11 cellular contexts compared by ENCODE assay signal in the genomic region with DNA sequence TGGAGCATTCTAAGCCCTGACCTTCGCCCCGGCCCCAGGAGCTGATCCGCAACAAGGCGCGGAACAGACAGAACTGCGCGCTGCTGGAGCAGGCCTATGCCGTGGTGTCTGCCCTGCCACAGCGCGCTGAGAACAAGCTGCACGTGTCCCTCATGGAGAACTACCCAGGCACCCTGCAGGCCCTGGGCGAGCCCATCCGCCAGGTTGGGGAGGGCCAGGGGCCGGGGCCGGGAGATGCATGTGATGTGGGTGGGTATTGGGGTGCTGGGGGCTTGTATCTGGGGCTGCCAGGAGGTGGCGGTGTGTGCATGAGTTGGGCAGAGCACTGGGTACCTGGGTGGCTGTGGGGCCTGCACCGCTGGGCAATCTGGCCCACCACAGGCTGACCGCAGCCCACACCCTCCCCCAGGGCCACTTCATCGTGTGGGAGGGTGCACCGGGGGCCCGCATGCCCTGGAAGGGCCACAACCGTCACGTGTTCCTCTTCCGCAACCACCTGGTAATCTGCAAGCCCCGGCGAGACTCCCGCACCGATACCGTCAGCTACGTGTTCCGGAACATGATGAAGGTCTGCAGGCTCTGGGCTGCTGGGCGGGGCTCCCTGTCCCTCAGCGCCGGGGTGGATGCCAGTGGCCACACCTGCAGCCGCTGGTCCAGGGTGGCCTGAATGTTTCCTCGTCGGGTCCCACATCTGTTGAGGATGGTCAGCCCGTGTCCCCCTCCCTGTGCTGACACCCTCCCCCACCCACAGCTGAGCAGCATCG.
DNase-seq lines count a peak whose midpoint lies in the region; ATAC-seq and TF ChIP-seq lines count a peak whose summit lies in the region.
"Had no signal": no experiment of that assay in that cellular context is flagged by ENCODE, and none has a peak within 500 bp of the region (broad histone marks: within the 10 kb centered on the region; RNA-seq: fewer than 3 reads in every experiment).

No MANE protein-coding gene starts in this region.

- TF ChIP-seq POLR2A in spleen (IDR thresholded peaks at IDR 0.05), result no peak

- no peaks in the 10 kb centered on the region for H3K4me1 Mint-ChIP-seq in activated T-cell treated with anti-CD3 and anti-CD28 coated beads, Interleukin-2, amount 50 U/mL, for 24 hours (ENCODE audit: low read depth)

- CTCF ChIA-PET in PC-9 (lab: Charles Lee), result no interaction called here

- DNase-seq in activated T-cell treated with anti-CD3 and anti-CD28 coated beads, Interleukin-2, amount 50 U/mL, for 24 hours, result peak; percentile 25
- DNase-seq in activated T-cell treated with anti-CD3 and anti-CD28 coated beads for 4 hours, result no peak
- no peak for DNase-seq in PC-9
- no peak for DNase-seq in hepatocyte (ENCODE audit: low spot score)
- DNase-seq in spleen, result peak; percentile 69
- DNase-seq in dedifferentiated amniotic fluid mesenchymal stem cell (ENCODE audit: extremely low spot score), result no peak
- DNase-seq in retina, result no peak
- DNase-seq: NCI-H510A treated with DMSO at 0.1 percent for 48 hours; stimulated activated CD4-positive, alpha-beta T cell treated with anti-CD3 and anti-CD28 coated beads, Interleukin-4, amount 100 ng/mL, for 4 hours had no signal

- H3K9me2 ChIP-seq in PC-9 (ENCODE audit: insufficient read depth) (no peaks in the 10 kb centered on the region), hepatocyte (replicated peaks; ENCODE audit: insufficient read depth) (no peaks in the 10 kb centered on the region)

- H3K4me1 ChIP-seq in PC-9 (replicated peaks; ENCODE audit: insufficient read depth) (no peaks in the 10 kb centered on the region), hepatocyte (ENCODE audit: insufficient read depth) (no peaks in the 10 kb centered on the region), spleen (no peaks in the 10 kb centered on the region)

- no peak for ATAC-seq in HG03571 (IDR thresholded peaks at IDR 0.05; ENCODE audit: unreplicated experiment)

- no peak overlapping the region for H3K4me3 ChIP-seq in PC-9
- H3K4me3 ChIP-seq in hepatocyte, result no peak overlapping the region
- H3K4me3 ChIP-seq in spleen, result no peak overlapping the region

- POLR2A ChIA-PET in PC-9 (lab: Charles Lee; ENCODE audit: unreplicated experiment), result no interaction called here

- H3K27ac Mint-ChIP-seq in activated T-cell treated with anti-CD3 and anti-CD28 coated beads, Interleukin-2, amount 50 U/mL, for 24 hours, result no peak overlapping the region
- H3K27ac Mint-ChIP-seq: CD4-positive, alpha-beta T cell had no signal

- H3K9me3 Mint-ChIP-seq in activated T-cell treated with anti-CD3 and anti-CD28 coated beads, Interleukin-2, amount 50 U/mL, for 24 hours, result no peaks in the 10 kb centered on the region

- no TSS peak for BruUV-seq in PC-9 (replicated peaks; lab: Mats Ljungman, UMichigan)

- H3K27me3 Mint-ChIP-seq in activated T-cell treated with anti-CD3 and anti-CD28 coated beads, Interleukin-2, amount 50 U/mL, for 24 hours, result no peaks in the 10 kb centered on the region
- H3K27me3 Mint-ChIP-seq: CD4-positive, alpha-beta T cell had no signal

- H3K4me2 ChIP-seq in PC-9 (no peak overlapping the region), hepatocyte (no peak overlapping the region)

- H3K36me3 Mint-ChIP-seq in activated T-cell treated with anti-CD3 and anti-CD28 coated beads, Interleukin-2, amount 50 U/mL, for 24 hours (ENCODE audit: low read depth), result peaks cover 41% of the 10 kb centered on the region

- no peaks in the 10 kb centered on the region for H3K36me3 ChIP-seq in PC-9 (ENCODE audit: low read depth)
- H3K36me3 ChIP-seq in hepatocyte (replicated peaks; ENCODE audit: insufficient read depth, low read depth), result no peaks in the 10 kb centered on the region
- peaks cover 0 to 71% (median 11%) of the 10 kb centered on the region in 6 donors for H3K36me3 ChIP-seq in spleen

- H3K27ac ChIP-seq in PC-9, result no peak overlapping the region
- no peak overlapping the region for H3K27ac ChIP-seq in hepatocyte
- no peak overlapping the region for H3K27ac ChIP-seq in spleen

- H3K27me3 ChIP-seq in PC-9 (ENCODE audit: insufficient read depth, low read depth) (no peaks in the 10 kb centered on the region), hepatocyte (no peaks in the 10 kb centered on the region), spleen (replicated peaks in 1 of 7) (no peaks in the 10 kb centered on the region)

- H3K79me2 ChIP-seq in PC-9 (ENCODE audit: low read depth), result no peaks in the 10 kb centered on the region
- H3K79me2 ChIP-seq in hepatocyte, result no peaks in the 10 kb centered on the region

- H3K9me3 ChIP-seq in PC-9 (ENCODE audit: insufficient read depth, low read depth) (peaks cover 12% of the 10 kb centered on the region), hepatocyte (ENCODE audit: low read depth) (no peaks in the 10 kb centered on the region), spleen (peaks cover 0 to 20% (median 6%) of the 10 kb centered on the region in 8 donors)

- H3K4me3 Mint-ChIP-seq in activated T-cell treated with anti-CD3 and anti-CD28 coated beads, Interleukin-2, amount 50 U/mL, for 24 hours, result no peak overlapping the region
- H3K4me3 Mint-ChIP-seq: CD4-positive, alpha-beta T cell had no signal

- WGBS in hepatocyte (ENCODE audit: low lambda C conversion rate, missing lambda C conversion rate), result 94% methylated on average over 33 of the region's 39 CpGs
- 88 to 96% (median 90%) methylated on average over 5 to 39 of the region's 39 CpGs for WGBS in spleen, 5 donors

- H4K20me1 ChIP-seq in PC-9 (ENCODE audit: insufficient read depth) (no peaks in the 10 kb centered on the region), hepatocyte (ENCODE audit: insufficient read depth, poor library complexity, severe bottlenecking) (no peaks in the 10 kb centered on the region)

- H2AFZ ChIP-seq in PC-9, result no peak overlapping the region
- no peak overlapping the region for H2AFZ ChIP-seq in hepatocyte

- TF ChIP-seq CTCF in PC-9 (conservative IDR thresholded peaks at IDR 0.05) (peak; percentile 35), hepatocyte (IDR thresholded peaks at IDR 0.05; ENCODE audit: poor library complexity) (peak; percentile 23), spleen (IDR thresholded peaks at IDR 0.05 in 8 of 11, conservative IDR thresholded peaks at IDR 0.05 in 3 of 11) (peak in 5 of 11 experiments; percentile 7 to 42 (median 32))

- 0 out of 2 replicates have a peak, but pooled peaks cover 10% of the 10 kb centered on the region for H3F3A ChIP-seq in PC-9 (ENCODE audit: insufficient read depth, low read depth)

- intact Hi-C loops in PC-9 (cut with micrococcal nuclease; ENCODE audit: unreplicated experiment) (no loop called here), spleen (cut with DNase I; ENCODE audit: low total_unique reads) (no loop called here)

Comparison
In these comparisons a context has a peak if more than half of its experiments do, and no peak if none do; other contexts are left out.
1. DNase-seq: peak in activated T-cell treated with anti-CD3 and anti-CD28 coated beads, Interleukin-2, amount 50 U/mL, for 24 hours (single experiment) and spleen (single experiment); none in activated T-cell treated with anti-CD3 and anti-CD28 coated beads for 4 hours (single experiment), PC-9 (0 of 2), hepatocyte (single experiment), dedifferentiated amniotic fluid mesenchymal stem cell (single experiment) and retina (single experiment).